28 cellular contexts compared by ENCODE assay signal in the genomic region with DNA sequence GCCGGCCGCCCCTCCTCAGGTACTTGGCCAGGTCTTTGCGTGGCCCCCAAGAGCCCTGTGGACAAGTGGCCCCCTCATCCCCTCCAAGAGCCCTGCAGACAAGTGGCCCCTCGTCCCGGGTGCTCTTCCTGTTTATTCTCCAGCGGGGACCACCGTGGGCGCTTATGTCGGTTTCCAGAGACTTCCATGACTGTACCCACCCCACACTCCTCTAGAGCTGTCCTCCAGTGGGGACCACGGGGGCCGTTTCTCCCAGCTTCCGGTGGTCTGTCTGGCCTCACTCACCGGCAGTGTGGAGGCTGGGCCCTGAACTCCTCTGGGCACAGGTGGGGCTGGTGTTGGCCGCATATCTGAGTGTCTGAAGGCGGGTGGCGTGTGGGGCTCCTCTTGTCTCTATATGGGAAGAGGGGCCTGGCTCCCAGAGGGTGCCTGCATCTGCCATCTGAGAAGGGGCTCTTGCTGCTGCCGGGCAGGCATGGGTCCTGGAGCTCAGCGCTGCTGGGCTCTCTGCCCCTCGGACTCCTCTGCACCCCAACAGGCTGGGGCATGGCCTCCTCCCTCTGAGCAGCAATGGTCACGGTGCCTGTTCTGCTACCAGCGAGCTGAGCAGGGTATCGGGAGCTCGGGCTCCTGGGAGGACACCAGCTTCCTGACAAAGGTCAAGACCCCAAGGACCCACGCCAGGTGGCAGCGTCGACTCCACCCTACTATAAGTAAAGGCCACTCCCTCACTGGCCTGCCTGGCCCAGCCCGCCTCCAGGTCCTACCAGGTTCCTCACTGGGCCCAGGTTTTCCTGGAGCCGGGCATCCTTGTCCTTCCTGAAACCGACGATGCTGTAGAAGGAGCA.
"Had no signal": no experiment of that assay in that cellular context is flagged by ENCODE, and none has a peak within 500 bp of the region (broad histone marks: within the 10 kb centered on the region; RNA-seq: fewer than 3 reads in every experiment).

No MANE protein-coding gene starts in this region.

- H3K4me3 Mint-ChIP-seq: activated B cell treated with CpG ODN at 0.5 μM for 24 hours; activated CD4-positive, alpha-beta memory T cell treated with anti-CD3 and anti-CD28 coated beads for 36 hours; activated CD8-positive, alpha-beta memory T cell treated with anti-CD3 and anti-CD28 coated beads, Interleukin-2, amount 10 ng/mL, durations not matched to agents 7 days and 5 days; activated CD8-positive, alpha-beta T cell treated with anti-CD3 and anti-CD28 coated beads, Interleukin-2, amount 10 ng/mL, durations not matched to agents 7 days and 5 days; activated naive CD4-positive, alpha-beta T cell treated with anti-CD3 and anti-CD28 coated beads for 36 hours; activated naive CD4-positive, alpha-beta T cell treated with anti-CD3 and anti-CD28 coated beads, Interleukin-2, amount 50 U/mL, for 24 hours; activated naive CD8-positive, alpha-beta T cell treated with anti-CD3 and anti-CD28 coated beads for 36 hours; activated naive CD8-positive, alpha-beta T cell treated with anti-CD3 and anti-CD28 coated beads, Interleukin-2, amount 50 U/mL, for 24 hours; activated T-helper 1 cell treated with anti-CD3 and anti-CD28 coated beads, Interleukin-12 subunit alpha, Interleukin-12 subunit beta, Interleukin-2, Interleukin-4 antibody, amounts not matched to agents 30 ng/mL and 10 ng/mL and 1 ng/mL, durations not matched to agents 14 hours and 24 hours and 36 hours; T-helper 17 cell; T-helper 2 cell treated with Interferon-gamma antibody and Interleukin-4, amounts not matched to agents 5 μg/mL and 100 μg/mL, for 36 hours had no signal

- ATAC-seq: activated CD4-positive, CD25-positive, alpha-beta regulatory T cell treated with anti-CD3 and anti-CD28 coated beads, Interleukin-2, amount 50 U/mL, for 24 hours; activated CD8-positive, alpha-beta memory T cell treated with anti-CD3 and anti-CD28 coated beads, Interleukin-2, amount 10 ng/mL, durations not matched to agents 7 days and 5 days; activated CD8-positive, alpha-beta T cell treated with anti-CD3 and anti-CD28 coated beads, Interleukin-2, amount 10 ng/mL, durations not matched to agents 7 days and 5 days; activated naive CD8-positive, alpha-beta T cell treated with anti-CD3 and anti-CD28 coated beads, Interleukin-2, amount 50 U/mL, for 24 hours; body of pancreas; gastroesophageal sphincter; T-helper 17 cell had no signal

- H3K9me3 Mint-ChIP-seq: activated B cell treated with CpG ODN at 0.5 μM for 24 hours; activated CD4-positive, alpha-beta memory T cell treated with anti-CD3 and anti-CD28 coated beads for 36 hours; activated naive CD4-positive, alpha-beta T cell treated with anti-CD3 and anti-CD28 coated beads for 36 hours; activated naive CD4-positive, alpha-beta T cell treated with anti-CD3 and anti-CD28 coated beads, Interleukin-2, amount 50 U/mL, for 24 hours; activated naive CD8-positive, alpha-beta T cell treated with anti-CD3 and anti-CD28 coated beads for 36 hours; activated naive CD8-positive, alpha-beta T cell treated with anti-CD3 and anti-CD28 coated beads, Interleukin-2, amount 50 U/mL, for 24 hours; activated T-helper 1 cell treated with anti-CD3 and anti-CD28 coated beads, Interleukin-12 subunit alpha, Interleukin-12 subunit beta, Interleukin-2, Interleukin-4 antibody, amounts not matched to agents 30 ng/mL and 10 ng/mL and 1 ng/mL, durations not matched to agents 14 hours and 24 hours and 36 hours; activated T-helper 2 cell treated with anti-CD3 and anti-CD28 coated beads, Interferon-gamma antibody, Interleukin-2, Interleukin-4, amounts not matched to agents 10 μg/mL and 5 μg/mL and 100 μg/mL, durations not matched to agents 14 hours and 24 hours and 36 hours; T-helper 2 cell treated with Interferon-gamma antibody and Interleukin-4, amounts not matched to agents 5 μg/mL and 100 μg/mL, for 36 hours had no signal

- H3K27ac Mint-ChIP-seq: activated B cell treated with CpG ODN at 0.5 μM for 24 hours; activated CD4-positive, alpha-beta memory T cell treated with anti-CD3 and anti-CD28 coated beads for 36 hours; activated CD8-positive, alpha-beta memory T cell treated with anti-CD3 and anti-CD28 coated beads, Interleukin-2, amount 10 ng/mL, durations not matched to agents 7 days and 5 days; activated CD8-positive, alpha-beta T cell treated with anti-CD3 and anti-CD28 coated beads, Interleukin-2, amount 10 ng/mL, durations not matched to agents 7 days and 5 days; activated naive CD4-positive, alpha-beta T cell treated with anti-CD3 and anti-CD28 coated beads for 36 hours; activated naive CD4-positive, alpha-beta T cell treated with anti-CD3 and anti-CD28 coated beads, Interleukin-2, amount 50 U/mL, for 24 hours; activated naive CD8-positive, alpha-beta T cell treated with anti-CD3 and anti-CD28 coated beads for 36 hours; activated naive CD8-positive, alpha-beta T cell treated with anti-CD3 and anti-CD28 coated beads, Interleukin-2, amount 50 U/mL, for 24 hours; activated T-helper 1 cell treated with anti-CD3 and anti-CD28 coated beads, Interleukin-12 subunit alpha, Interleukin-12 subunit beta, Interleukin-2, Interleukin-4 antibody, amounts not matched to agents 30 ng/mL and 10 ng/mL and 1 ng/mL, durations not matched to agents 14 hours and 24 hours and 36 hours; activated T-helper 2 cell treated with anti-CD3 and anti-CD28 coated beads, Interferon-gamma antibody, Interleukin-2, Interleukin-4, amounts not matched to agents 10 μg/mL and 5 μg/mL and 100 μg/mL, durations not matched to agents 14 hours and 24 hours and 36 hours; T-helper 17 cell; T-helper 2 cell treated with Interferon-gamma antibody and Interleukin-4, amounts not matched to agents 5 μg/mL and 100 μg/mL, for 36 hours had no signal

- H3K36me3 Mint-ChIP-seq: activated CD4-positive, alpha-beta memory T cell treated with anti-CD3 and anti-CD28 coated beads for 36 hours; activated CD8-positive, alpha-beta memory T cell treated with anti-CD3 and anti-CD28 coated beads, Interleukin-2, amount 10 ng/mL, durations not matched to agents 7 days and 5 days; activated naive CD4-positive, alpha-beta T cell treated with anti-CD3 and anti-CD28 coated beads, Interleukin-2, amount 50 U/mL, for 24 hours; activated naive CD8-positive, alpha-beta T cell treated with anti-CD3 and anti-CD28 coated beads for 36 hours had no signal

- H3K27me3 Mint-ChIP-seq: T-helper 17 cell had no signal

- H3K4me1 Mint-ChIP-seq: activated naive CD4-positive, alpha-beta T cell treated with anti-CD3 and anti-CD28 coated beads, Interleukin-2, amount 50 U/mL, for 24 hours; T-helper 17 cell had no signal

- DNase-seq: activated B cell treated with CpG ODN at 0.5 μM for 24 hours; activated CD4-positive, alpha-beta memory T cell treated with anti-CD3 and anti-CD28 coated beads for 36 hours; activated CD4-positive, alpha-beta T cell treated with anti-CD3 and anti-CD28 coated beads for 48 hours; activated CD8-positive, alpha-beta memory T cell treated with anti-CD3 and anti-CD28 coated beads, Interleukin-2, amount 10 ng/mL, durations not matched to agents 7 days and 5 days; activated CD8-positive, alpha-beta memory T cell treated with anti-CD3 and anti-CD28 coated beads, Interleukin-2, amount 50 U/mL, for 4 hours; activated CD8-positive, alpha-beta T cell treated with anti-CD3 and anti-CD28 coated beads, Interleukin-2, amount 10 ng/mL, durations not matched to agents 7 days and 5 days; activated effector memory CD4-positive, alpha-beta T cell treated with anti-CD3 and anti-CD28 coated beads, Interleukin-2, amount 50 U/mL, for 16 hours; activated naive CD4-positive, alpha-beta T cell treated with anti-CD3 and anti-CD28 coated beads for 36 hours; activated naive CD8-positive, alpha-beta T cell treated with anti-CD3 and anti-CD28 coated beads for 36 hours; activated naive CD8-positive, alpha-beta T cell treated with anti-CD3 and anti-CD28 coated beads, Interleukin-2, amount 50 U/mL, for 24 hours; activated T-cell treated with anti-CD3 and anti-CD28 coated beads, Interleukin-2, amount 50 U/mL, for 1 hour; activated T-cell treated with anti-CD3 and anti-CD28 coated beads, Interleukin-2, amount 50 U/mL, for 48 hours; adrenal gland; amygdala; body of pancreas; caudate nucleus; effector CD8-positive, alpha-beta T cell; esophagus squamous epithelium; T-helper 1 cell; T-helper 17 cell; T1000; WERI-Rb-1 had no signal
